In the genomic region with DNA sequence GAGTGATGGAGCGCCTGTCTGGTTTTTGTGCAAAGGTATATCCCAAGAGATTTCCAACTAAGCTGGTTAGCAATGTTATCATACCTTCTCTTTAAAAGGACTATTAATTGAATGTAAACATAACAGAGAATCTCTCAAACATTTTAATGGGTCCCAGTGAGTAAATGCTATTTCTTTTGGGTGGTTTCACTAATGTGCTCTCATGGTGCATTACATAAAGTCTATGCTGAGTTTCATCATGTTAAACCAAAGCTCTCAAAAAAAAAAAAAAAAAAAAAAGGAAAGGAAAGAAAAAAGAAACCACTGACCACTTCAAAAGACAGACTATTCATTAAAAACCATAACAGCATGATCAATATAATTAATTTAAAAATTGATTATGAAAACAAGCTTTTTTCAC, we compare ENCODE assay signal across 19 cellular contexts.
"Had no signal": no experiment of that assay in that cellular context is flagged by ENCODE, and none has a peak within 500 bp of the region (broad histone marks: within the 10 kb centered on the region; RNA-seq: fewer than 3 reads in every experiment).

No MANE protein-coding gene starts in this region.

- H3K27me3 Mint-ChIP-seq: memory B cell; stimulated activated naive B cell treated with anti-CD40 and anti-IgM and Interleukin-4, amounts not matched to agents 10 μg/mL and 1 μg/mL and 100 μg/mL, for 72 hours had no signal

- H3K4me3 Mint-ChIP-seq: immature natural killer cell; memory B cell; mesothelial cell of epicardium; natural killer cell; neural crest cell; stimulated activated naive B cell treated with anti-CD40 and anti-IgM and Interleukin-4, amounts not matched to agents 10 μg/mL and 1 μg/mL and 100 μg/mL, for 72 hours had no signal

- H3K4me3 ChIP-seq: left ventricle myocardium inferior, lower lobe of right lung, sigmoid colon, skin epidermis had no signal

- H3K4me1 ChIP-seq: foreskin keratinocyte, left ventricle myocardium inferior, lower lobe of right lung, sigmoid colon had no signal

- H3K27ac Mint-ChIP-seq: immature natural killer cell; memory B cell; mesothelial cell of epicardium; natural killer cell; stimulated activated naive B cell treated with anti-CD40 and anti-IgM and Interleukin-4, amounts not matched to agents 10 μg/mL and 1 μg/mL and 100 μg/mL, for 72 hours had no signal

- H3K4me1 Mint-ChIP-seq: immature natural killer cell; memory B cell; mesothelial cell of epicardium; natural killer cell; neural crest cell; stimulated activated naive B cell treated with anti-CD40 and anti-IgM and Interleukin-4, amounts not matched to agents 10 μg/mL and 1 μg/mL and 100 μg/mL, for 72 hours had no signal

- H3K36me3 Mint-ChIP-seq: immature natural killer cell; memory B cell; mesothelial cell of epicardium; natural killer cell; stimulated activated naive B cell treated with anti-CD40 and anti-IgM and Interleukin-4, amounts not matched to agents 10 μg/mL and 1 μg/mL and 100 μg/mL, for 72 hours had no signal

- H3K27me3 ChIP-seq: foreskin keratinocyte, sigmoid colon had no signal

- ATAC-seq: foreskin keratinocyte; left cardiac atrium; lower lobe of right lung; natural killer cell; stimulated activated naive B cell treated with anti-CD40 and anti-IgM and Interleukin-4, amounts not matched to agents 10 μg/mL and 1 μg/mL and 100 μg/mL, for 72 hours had no signal

- H3K9me3 Mint-ChIP-seq: memory B cell; mesothelial cell of epicardium; neural crest cell; stimulated activated naive B cell treated with anti-CD40 and anti-IgM and Interleukin-4, amounts not matched to agents 10 μg/mL and 1 μg/mL and 100 μg/mL, for 72 hours had no signal

- H3K36me3 ChIP-seq: left ventricle myocardium inferior, lower lobe of right lung, sigmoid colon had no signal

- H3K9me3 ChIP-seq: left ventricle myocardium inferior, lower lobe of right lung, sigmoid colon had no signal

- H3K27ac ChIP-seq: foreskin keratinocyte, left ventricle myocardium inferior, lower lobe of right lung, sigmoid colon, skin epidermis had no signal

- DNase-seq: dermis blood vessel endothelial cell; effector CD8-positive, alpha-beta T cell; foreskin keratinocyte; immature natural killer cell; kidney; left cardiac atrium; left ventricle myocardium inferior; lower lobe of right lung; natural killer cell; posterior cingulate gyrus; sigmoid colon; stimulated activated CD4-positive, alpha-beta T cell treated with anti-CD3 and anti-CD28 coated beads, Interleukin-2, amount 100 ng/mL, for 24 hours; stimulated activated CD4-positive, alpha-beta T cell treated with anti-CD3 and anti-CD28 coated beads, Interleukin-4, amount 100 ng/mL, for 4 hours; stimulated activated naive B cell treated with anti-CD40 and anti-IgM and Interleukin-4, amounts not matched to agents 10 μg/mL and 1 μg/mL and 100 μg/mL, for 72 hours; trophoblast cell had no signal
